9 cellular contexts compared by ENCODE assay signal in the genomic region with DNA sequence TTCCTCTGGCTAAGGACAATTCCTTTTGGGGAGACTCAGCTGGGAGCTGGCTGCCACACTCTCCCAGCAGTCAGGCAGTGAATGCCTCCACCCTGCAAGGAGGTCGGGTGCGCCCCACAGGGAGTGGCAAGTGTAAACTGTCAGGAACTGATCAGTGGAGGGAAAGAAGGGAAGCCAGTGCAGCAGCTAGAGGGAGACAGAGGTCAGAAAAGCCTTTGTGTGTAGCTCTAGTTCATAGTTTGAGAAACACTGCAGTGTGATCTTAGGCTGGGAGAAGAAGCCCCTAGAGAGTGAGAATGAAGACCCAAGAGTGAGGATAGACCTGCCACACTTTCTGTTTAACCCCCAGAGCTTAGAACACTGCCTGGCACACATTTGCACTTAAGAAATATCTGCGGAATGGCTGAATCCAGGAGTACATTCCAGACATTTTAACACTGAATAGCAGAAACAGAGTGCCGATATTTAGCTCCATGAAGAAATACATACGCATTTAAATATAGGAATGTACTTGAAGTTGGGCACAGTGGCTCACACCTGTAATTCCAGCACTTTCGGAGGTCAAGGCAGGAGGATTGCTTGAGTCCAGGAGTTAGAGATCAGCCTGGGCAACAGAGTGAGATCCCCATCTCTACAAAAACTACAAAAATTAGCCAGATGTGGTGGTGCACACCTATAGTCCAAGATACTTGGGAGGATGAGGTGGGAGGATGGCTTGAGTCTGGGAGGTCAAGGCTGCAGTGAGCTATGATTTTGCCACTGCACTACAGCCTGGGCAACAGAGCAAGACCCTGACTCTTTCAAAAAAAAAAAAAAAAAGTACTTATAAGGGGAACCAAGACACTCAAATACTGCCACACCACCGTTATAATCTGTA. TPM values are rescaled to one million over a fixed set of nuclear protein-coding genes. Genes with fewer than 3 reads are reported as not detected.
DNase-seq lines count a peak whose midpoint lies in the region; ATAC-seq and TF ChIP-seq lines count a peak whose summit lies in the region.
"Had no signal": no experiment of that assay in that cellular context is flagged by ENCODE, and none has a peak within 500 bp of the region (broad histone marks: within the 10 kb centered on the region; RNA-seq: fewer than 3 reads in every experiment).

No MANE protein-coding gene starts in this region.

- H3K4me3 ChIP-seq in adrenal gland = no peak overlapping the region
- H3K4me3 ChIP-seq: pancreas had no signal

- DNase-seq in ELR (ENCODE audit: low read depth) (peak; percentile 71), LoVo (ENCODE audit: low spot score) (peak; percentile 47), adrenal gland (no peak), left kidney (ENCODE audit: low read depth, low spot score) (peak; percentile 29), T-helper 17 cell (no peak), amniotic stem cell (lab: John Stamatoyannopoulos, UW) (no peak)
- DNase-seq in activated CD4-positive, alpha-beta T cell treated with anti-CD3 and anti-CD28 coated beads for 48 hours = no peak
- DNase-seq in effector CD8-positive, alpha-beta T cell (lab: John Stamatoyannopoulos, UW) = no peak
- DNase-seq: pancreas had no signal

- no peaks in the 10 kb centered on the region for H3K27me3 ChIP-seq in adrenal gland
- H3K27me3 ChIP-seq: pancreas had no signal

- no peak for ATAC-seq in T-helper 17 cell

- 65 to 72% (median 71%) methylated on average over 7 of the region's 7 CpGs for WGBS in adrenal gland, 4 donors

- H3K4me3 Mint-ChIP-seq in T-helper 17 cell = no peak overlapping the region

- H3K4me1 ChIP-seq in adrenal gland (replicated peaks in 1 of 2) = peaks cover 6 to 7% of the 10 kb centered on the region in 2 donors

- peak in 5 of 6 experiments; percentile 20 to 39 (median 33) for TF ChIP-seq CTCF in adrenal gland (IDR thresholded peaks at IDR 0.05)

- no peaks in the 10 kb centered on the region for H3K27me3 Mint-ChIP-seq in T-helper 17 cell

- no peak for TF ChIP-seq POLR2A in adrenal gland (IDR thresholded peaks at IDR 0.05)

- no peak overlapping the region for H3K27ac ChIP-seq in adrenal gland
- H3K27ac ChIP-seq: pancreas had no signal

- H3K36me3 Mint-ChIP-seq in T-helper 17 cell (ENCODE audit: low read depth) = no peaks in the 10 kb centered on the region

- intact Hi-C loops in adrenal gland (cut with DNase I) = no loop called here

- no peaks in the 10 kb centered on the region for H3K4me1 Mint-ChIP-seq in T-helper 17 cell

- H3K27ac Mint-ChIP-seq in T-helper 17 cell = no peak overlapping the region

- H3K36me3 ChIP-seq in adrenal gland (replicated peaks in 1 of 2) = no peaks in the 10 kb centered on the region
- H3K36me3 ChIP-seq: pancreas had no signal

- no peaks in the 10 kb centered on the region for H3K9me3 ChIP-seq in adrenal gland (replicated peaks in 1 of 3)
- no peaks in the 10 kb centered on the region for H3K9me3 ChIP-seq in T-helper 17 cell (ENCODE audit: control insufficient read depth, low read length, poor library complexity, severe bottlenecking)
- H3K9me3 ChIP-seq: pancreas had no signal

RNA-seq across cellular contexts. Expression of a gene that starts 11.1 kb away (rescaled TPM):
- total RNA-seq in adrenal gland (under 1 TPM in 2 of 8 donors, not detected in 6; 0.54 to 0.57 TPM), T-helper 17 cell (under 1 TPM in 1 of 2 donors, not detected in 1; 0.60 TPM)
- under 1 TPM in 2 of 3 donors, not detected in 1; 0.17 to 0.32 TPM for polyA plus RNA-seq in adrenal gland

Comparison
In these comparisons a context has a peak if more than half of its experiments do, and no peak if none do; other contexts are left out.
1. DNase-seq: peak in ELR (single experiment), LoVo (single experiment) and left kidney (single experiment); none in adrenal gland (0 of 7), T-helper 17 cell (0 of 3), activated CD4-positive, alpha-beta T cell treated with anti-CD3 and anti-CD28 coated beads for 48 hours (single experiment), amniotic stem cell (single experiment) and effector CD8-positive, alpha-beta T cell (single experiment).